Comparison of ENCODE assay signal across 13 cellular contexts in the genomic region with DNA sequence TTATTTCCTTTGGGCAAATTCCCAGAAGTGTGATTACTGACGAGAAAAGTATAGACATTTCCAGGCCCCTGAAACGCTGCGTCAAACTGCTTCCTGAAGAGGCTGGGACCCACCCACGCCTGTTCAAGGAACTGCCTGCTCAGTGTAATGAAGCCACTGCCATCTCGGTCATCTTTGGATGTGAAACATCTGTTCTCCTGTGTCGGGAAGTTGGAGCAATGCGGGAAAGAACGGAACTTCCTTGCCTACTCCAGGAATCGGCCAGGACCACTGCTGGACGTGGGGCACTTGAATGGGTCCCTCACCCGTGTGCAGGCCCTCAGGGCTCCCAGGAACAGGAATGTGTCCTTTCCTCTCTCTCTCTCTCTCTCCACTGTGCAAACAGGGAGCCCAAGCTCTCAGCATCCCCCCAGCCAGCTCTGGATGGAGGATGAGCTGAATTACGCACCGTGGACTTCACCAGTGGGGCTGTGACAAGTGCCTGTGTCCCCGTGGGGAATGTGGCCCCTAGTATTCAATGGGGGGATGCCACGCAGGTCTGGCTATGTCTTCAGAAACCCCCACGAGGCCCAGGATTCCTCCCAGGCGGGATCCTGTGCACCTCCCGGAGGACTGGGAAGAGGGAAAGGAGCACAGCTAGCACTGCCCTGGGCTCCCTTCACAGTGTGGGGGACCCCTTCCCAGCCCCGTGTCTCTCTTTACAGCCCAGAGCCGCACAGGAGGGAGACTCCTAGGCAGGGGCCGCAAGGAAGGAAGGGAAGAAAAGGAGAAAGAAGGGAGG. TPM values are rescaled to one million over a fixed set of nuclear protein-coding genes. Genes with fewer than 3 reads are reported as not detected.
DNase-seq lines count a peak whose midpoint lies in the region; ATAC-seq and TF ChIP-seq lines count a peak whose summit lies in the region.
"Had no signal": no experiment of that assay in that cellular context is flagged by ENCODE, and none has a peak within 500 bp of the region (broad histone marks: within the 10 kb centered on the region; RNA-seq: fewer than 3 reads in every experiment).

No MANE protein-coding gene starts in this region.

- no peak for TF ChIP-seq POLR2A in breast epithelium (IDR thresholded peaks at IDR 0.05)

- no peaks in the 10 kb centered on the region for H3K27me3 ChIP-seq in breast epithelium
- no peaks in the 10 kb centered on the region for H3K27me3 ChIP-seq in right atrium auricular region
- peaks cover 3% of the 10 kb centered on the region for H3K27me3 ChIP-seq in osteoblast (ENCODE audit: insufficient read depth, low read length)

- H3K36me3 Mint-ChIP-seq in MCF 10A (ENCODE audit: insufficient read depth, unreplicated experiment): peaks cover 7% of the 10 kb centered on the region
- H3K36me3 Mint-ChIP-seq: activated naive CD8-positive, alpha-beta T cell treated with anti-CD3 and anti-CD28 coated beads, Interleukin-2, amount 10 ng/mL, durations not matched to agents 7 days and 5 days; immature natural killer cell had no signal

- no peaks in the 10 kb centered on the region for H4K20me1 ChIP-seq in osteoblast (ENCODE audit: insufficient read depth, low read length)

- H3K27ac ChIP-seq in breast epithelium: peak overlapping the region; percentile 60 to 86
- H3K27ac ChIP-seq in right atrium auricular region: peak overlapping the region; percentile 37 to 61
- no peak overlapping the region for H3K27ac ChIP-seq in osteoblast (ENCODE audit: low read depth, low read length)
- H3K27ac ChIP-seq: 22Rv1 had no signal

- H3K9me3 Mint-ChIP-seq in MCF 10A (ENCODE audit: unreplicated experiment): no peaks in the 10 kb centered on the region
- H3K9me3 Mint-ChIP-seq: activated naive CD8-positive, alpha-beta T cell treated with anti-CD3 and anti-CD28 coated beads, Interleukin-2, amount 10 ng/mL, durations not matched to agents 7 days and 5 days; endodermal cell; immature natural killer cell had no signal

- DNase-seq in breast epithelium (ENCODE audit: low spot score in 2 of 2) (no peak), MCF 10A (ENCODE audit: unreplicated experiment) (no peak), right atrium auricular region (ENCODE audit: low spot score) (peak; percentile 81), osteoblast (ENCODE audit: insufficient read length, low spot score, missing footprints) (no peak), DMS53 treated with DMSO at 0.1 percent for 48 hours (lab: John Stamatoyannopoulos, UW; ENCODE audit: unreplicated experiment) (no peak), COR-L47 (lab: John Stamatoyannopoulos, UW) (no peak)
- DNase-seq: activated naive CD8-positive, alpha-beta T cell treated with anti-CD3 and anti-CD28 coated beads, Interleukin-2, amount 10 ng/mL, durations not matched to agents 7 days and 5 days; endodermal cell; immature natural killer cell; NCI-H1694 had no signal

- no peak overlapping the region for H3K4me2 ChIP-seq in osteoblast (ENCODE audit: insufficient read depth, low read length)

- intact Hi-C loops in breast epithelium (cut with DNase I; ENCODE audit: low total_unique reads): no loop called here
- intact Hi-C loops in MCF 10A (cut with micrococcal nuclease): no loop called here

- no TSS peak for BruUV-seq in MCF 10A (replicated peaks; lab: Mats Ljungman, UMichigan)

- H3K36me3 ChIP-seq in breast epithelium (no peaks in the 10 kb centered on the region), right atrium auricular region (no peaks in the 10 kb centered on the region), osteoblast (ENCODE audit: insufficient read depth, low read length) (no peaks in the 10 kb centered on the region)

- H3K4me1 ChIP-seq in breast epithelium: peaks cover 2 to 4% of the 10 kb centered on the region in 2 donors
- peaks cover 0 to 11% of the 10 kb centered on the region in 2 donors for H3K4me1 ChIP-seq in right atrium auricular region
- H3K4me1 ChIP-seq in osteoblast (ENCODE audit: insufficient read depth, low read length): no peaks in the 10 kb centered on the region

- CTCF ChIA-PET in MCF 10A (lab: Yijun Ruan, JAX): no interaction called here

- ATAC-seq in GM18868 (IDR thresholded peaks at IDR 0.05; ENCODE audit: unreplicated experiment) (no peak), HG02884 (IDR thresholded peaks at IDR 0.05; ENCODE audit: unreplicated experiment) (no peak)

- TF ChIP-seq CTCF in breast epithelium (IDR thresholded peaks at IDR 0.05) (no peak), MCF 10A (IDR thresholded peaks at IDR 0.05; ENCODE audit: unreplicated experiment) (no peak), right atrium auricular region (IDR thresholded peaks at IDR 0.05) (no peak), osteoblast (IDR thresholded peaks at IDR 0.05; ENCODE audit: extremely low read depth, low read depth, low read length) (no peak)

- H3K4me3 Mint-ChIP-seq in MCF 10A (ENCODE audit: unreplicated experiment): no peak overlapping the region
- H3K4me3 Mint-ChIP-seq: activated naive CD8-positive, alpha-beta T cell treated with anti-CD3 and anti-CD28 coated beads, Interleukin-2, amount 10 ng/mL, durations not matched to agents 7 days and 5 days; endodermal cell; immature natural killer cell had no signal

- H3K79me2 ChIP-seq in osteoblast (ENCODE audit: insufficient read depth, low read length): no peaks in the 10 kb centered on the region

- no peaks in the 10 kb centered on the region for H3K27me3 Mint-ChIP-seq in MCF 10A (ENCODE audit: insufficient read depth, unreplicated experiment)

- H3K27ac Mint-ChIP-seq in MCF 10A (ENCODE audit: low read depth, unreplicated experiment): no peak overlapping the region
- H3K27ac Mint-ChIP-seq: activated naive CD8-positive, alpha-beta T cell treated with anti-CD3 and anti-CD28 coated beads, Interleukin-2, amount 10 ng/mL, durations not matched to agents 7 days and 5 days; endodermal cell; immature natural killer cell had no signal

- no peaks in the 10 kb centered on the region for H3K9me3 ChIP-seq in breast epithelium
- H3K9me3 ChIP-seq in right atrium auricular region: no peaks in the 10 kb centered on the region
- no peaks in the 10 kb centered on the region for H3K9me3 ChIP-seq in osteoblast (ENCODE audit: low read depth, low read length)

- H3K4me3 ChIP-seq in breast epithelium (peak overlapping the region in 1 of 3 donors; percentile 11), right atrium auricular region (no peak overlapping the region), osteoblast (ENCODE audit: insufficient read depth, low read length) (no peak overlapping the region)

- POLR2A ChIA-PET in MCF 10A (lab: Yijun Ruan, JAX): interaction anchor here (1.5 kb wide), 1 partner anchor 18 kb away, joined by 6 read pairs; a partner anchor contains a TSS

- peak overlapping the region; percentile 78 for H2AFZ ChIP-seq in osteoblast (ENCODE audit: low read length)

- peaks cover 13% of the 10 kb centered on the region for H3K4me1 Mint-ChIP-seq in MCF 10A (ENCODE audit: insufficient read depth, unreplicated experiment)
- H3K4me1 Mint-ChIP-seq: endodermal cell had no signal

RNA-seq across cellular contexts. Expression of a gene that starts 18.3 kb away (rescaled TPM):
- total RNA-seq in breast epithelium: 100 to 1,000 TPM in 1 of 3 donors, 10 to 100 TPM in 2; 50.6 to 109 (median 59.0) TPM
- total RNA-seq in MCF 10A (2022): 120 and 161 TPM in 2 replicates
- 10 to 100 TPM; 48.1 to 50.7 TPM for total RNA-seq in right atrium auricular region
- 33.3 and 38.6 TPM in 2 replicates for total RNA-seq in osteoblast
